ENCODE assay signal across 1 cellular context in the genomic region with DNA sequence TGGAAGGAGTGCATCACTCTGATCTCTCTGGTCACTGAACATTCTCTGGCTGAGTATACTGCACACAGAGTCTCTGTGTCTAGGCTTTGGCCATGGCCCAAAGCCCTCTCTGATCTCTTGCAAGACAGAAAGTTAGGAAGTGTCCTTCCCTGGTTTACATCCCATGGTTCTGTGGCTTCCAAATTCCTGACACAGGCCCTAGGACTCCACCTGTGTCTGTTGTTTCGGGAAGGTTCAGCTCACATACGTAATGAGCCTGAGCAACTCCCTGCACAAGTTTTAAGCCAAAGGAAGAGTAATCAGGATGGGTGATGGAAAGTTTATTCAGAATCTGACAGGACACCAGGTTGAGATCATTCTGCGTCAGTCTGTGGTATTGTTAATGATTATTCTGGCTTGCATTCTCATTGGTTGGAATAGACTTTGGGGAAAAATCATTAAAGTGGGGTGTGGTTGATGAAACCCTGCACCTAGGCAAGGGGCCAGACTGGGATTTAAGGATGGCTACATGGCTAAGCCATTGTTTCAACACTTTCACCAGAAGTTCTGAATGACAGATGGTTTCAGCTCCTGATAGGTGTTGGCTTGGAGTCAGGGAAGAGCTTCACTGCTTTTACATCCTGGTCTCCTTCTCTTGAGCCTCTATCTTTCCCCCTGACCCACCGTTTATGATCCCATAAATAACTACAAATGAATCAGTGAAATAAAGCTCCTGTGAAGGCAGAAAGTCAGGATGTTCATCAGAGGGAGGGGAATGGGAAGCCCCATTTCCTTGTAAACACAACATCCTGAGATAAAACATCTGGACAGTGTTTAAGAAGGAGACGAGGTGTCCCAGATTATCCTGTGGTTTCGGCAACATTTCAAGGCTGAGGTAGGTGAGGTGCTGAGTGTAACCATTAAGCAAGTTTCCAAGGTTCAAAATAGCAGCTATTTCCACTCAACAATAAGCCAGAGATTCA.
TF ChIP-seq lines count a peak whose summit lies in the region.

No MANE protein-coding gene starts in this region.

TF ChIP-seq in HepG2, 621 proteins besides CTCF, POLR2A, EP300 and RAD21:
- TF ChIP-seq, protein P1, sequence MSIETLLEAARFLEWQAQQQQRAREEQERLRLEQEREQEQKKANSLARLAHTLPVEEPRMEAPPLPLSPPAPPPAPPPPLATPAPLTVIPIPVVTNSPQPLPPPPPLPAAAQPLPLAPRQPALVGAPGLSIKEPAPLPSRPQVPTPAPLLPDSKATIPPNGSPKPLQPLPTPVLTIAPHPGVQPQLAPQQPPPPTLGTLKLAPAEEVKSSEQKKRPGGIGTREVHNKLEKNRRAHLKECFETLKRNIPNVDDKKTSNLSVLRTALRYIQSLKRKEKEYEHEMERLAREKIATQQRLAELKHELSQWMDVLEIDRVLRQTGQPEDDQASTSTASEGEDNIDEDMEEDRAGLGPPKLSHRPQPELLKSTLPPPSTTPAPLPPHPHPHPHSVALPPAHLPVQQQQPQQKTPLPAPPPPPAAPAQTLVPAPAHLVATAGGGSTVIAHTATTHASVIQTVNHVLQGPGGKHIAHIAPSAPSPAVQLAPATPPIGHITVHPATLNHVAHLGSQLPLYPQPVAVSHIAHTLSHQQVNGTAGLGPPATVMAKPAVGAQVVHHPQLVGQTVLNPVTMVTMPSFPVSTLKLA (IDR thresholded peaks at IDR 0.05), result no peak
- TF ChIP-seq ZNF556 (CRISPR knock-in tag; IDR thresholded peaks at IDR 0.05; ENCODE audit: borderline replicate concordance), result no peak
- no peak for TF ChIP-seq LCORL (IDR thresholded peaks at IDR 0.05)
- no peak for TF ChIP-seq LCORL (CRISPR knock-in tag; IDR thresholded peaks at IDR 0.05)
- TF ChIP-seq KDM3A (CRISPR knock-in tag; IDR thresholded peaks at IDR 0.05; ENCODE audit: low read depth), result no peak
- TF ChIP-seq, protein P2, sequence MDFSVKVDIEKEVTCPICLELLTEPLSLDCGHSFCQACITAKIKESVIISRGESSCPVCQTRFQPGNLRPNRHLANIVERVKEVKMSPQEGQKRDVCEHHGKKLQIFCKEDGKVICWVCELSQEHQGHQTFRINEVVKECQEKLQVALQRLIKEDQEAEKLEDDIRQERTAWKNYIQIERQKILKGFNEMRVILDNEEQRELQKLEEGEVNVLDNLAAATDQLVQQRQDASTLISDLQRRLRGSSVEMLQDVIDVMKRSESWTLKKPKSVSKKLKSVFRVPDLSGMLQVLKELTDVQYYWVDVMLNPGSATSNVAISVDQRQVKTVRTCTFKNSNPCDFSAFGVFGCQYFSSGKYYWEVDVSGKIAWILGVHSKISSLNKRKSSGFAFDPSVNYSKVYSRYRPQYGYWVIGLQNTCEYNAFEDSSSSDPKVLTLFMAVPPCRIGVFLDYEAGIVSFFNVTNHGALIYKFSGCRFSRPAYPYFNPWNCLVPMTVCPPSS (IDR thresholded peaks at IDR 0.05), result no peak
- no peak for TF ChIP-seq ZNF775 (CRISPR knock-in tag; IDR thresholded peaks at IDR 0.05; ENCODE audit: borderline replicate concordance)
- no peak for TF ChIP-seq PCBP1 (IDR thresholded peaks at IDR 0.05; ENCODE audit: borderline replicate concordance, low read depth, low read length)
- TF ChIP-seq ZNF30 (CRISPR knock-in tag; IDR thresholded peaks at IDR 0.05), result no peak
TF ChIP-seq in HepG2: peak in this region for 0.
